ENCODE assay signal across 17 cellular contexts in the genomic region with DNA sequence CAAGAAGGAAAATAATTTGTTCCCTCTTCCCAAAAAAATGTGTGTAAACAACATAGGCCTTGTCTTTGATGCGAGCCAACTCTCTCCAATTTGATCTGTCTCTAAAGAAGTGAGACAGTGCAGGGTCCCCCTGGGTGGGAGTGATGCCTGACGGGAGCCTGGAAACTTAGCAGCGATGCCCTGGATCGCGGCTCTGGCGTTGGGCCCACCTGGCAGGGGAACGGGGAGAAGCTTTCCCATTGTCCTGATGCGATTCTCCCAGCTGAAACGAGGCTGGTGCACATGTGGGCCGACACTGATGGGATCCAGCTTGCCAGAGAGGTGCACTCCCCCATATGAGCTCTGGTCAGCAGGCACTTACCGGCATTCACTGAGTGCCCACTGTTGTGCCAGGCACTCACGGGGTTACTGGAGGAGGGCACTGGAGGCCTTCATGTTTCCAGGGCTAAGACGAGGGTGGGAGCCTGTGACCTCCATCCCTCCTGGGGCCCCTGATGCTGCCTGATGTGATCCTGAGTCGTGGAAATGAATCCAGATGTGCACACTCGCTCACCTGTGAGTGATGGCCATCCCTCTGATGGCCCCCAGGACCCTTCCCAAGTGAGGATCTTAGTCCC.
"Had no signal": no experiment of that assay in that cellular context is flagged by ENCODE, and none has a peak within 500 bp of the region (broad histone marks: within the 10 kb centered on the region; RNA-seq: fewer than 3 reads in every experiment).

No MANE protein-coding gene starts in this region.

- H3K4me1 ChIP-seq: foreskin keratinocyte, pancreas had no signal

- H3K4me3 Mint-ChIP-seq: dendritic cell treated with granulocyte-macrophage colony-stimulating factor and Interleukin-4, amounts not matched to agents 40 ng/mL and 50 ng/mL, for 4 days; immature natural killer cell; naive thymus-derived CD4-positive, alpha-beta T cell; neural crest cell had no signal

- H3K27me3 ChIP-seq: pancreas had no signal

- H3K9me3 ChIP-seq: left ventricle myocardium inferior, pancreas, stomach had no signal

- H3K27ac Mint-ChIP-seq: dendritic cell treated with granulocyte-macrophage colony-stimulating factor and Interleukin-4, amounts not matched to agents 40 ng/mL and 50 ng/mL, for 4 days; immature natural killer cell; naive thymus-derived CD4-positive, alpha-beta T cell; progenitor cell of endocrine pancreas had no signal

- H3K9me3 Mint-ChIP-seq: dendritic cell treated with granulocyte-macrophage colony-stimulating factor and Interleukin-4, amounts not matched to agents 40 ng/mL and 50 ng/mL, for 4 days; immature natural killer cell; neural crest cell had no signal

- H3K4me1 Mint-ChIP-seq: immature natural killer cell had no signal

- DNase-seq: foreskin keratinocyte; immature natural killer cell; left ventricle myocardium inferior; mesendoderm; naive thymus-derived CD4-positive, alpha-beta T cell; occipital lobe; right cardiac atrium; stimulated activated CD4-positive, alpha-beta T cell treated with anti-CD3 and anti-CD28 coated beads, Interleukin-2, amount 100 ng/mL, for 24 hours; stimulated activated CD4-positive, alpha-beta T cell treated with anti-CD3 and anti-CD28 coated beads, Interleukin-4, amount 100 ng/mL, for 4 hours; stimulated activated naive CD4-positive, alpha-beta T cell; stomach; substantia nigra; trophoblast cell had no signal

- ATAC-seq: naive thymus-derived CD4-positive, alpha-beta T cell; pancreas; right cardiac atrium had no signal

- H3K27ac ChIP-seq: foreskin keratinocyte, left ventricle myocardium inferior, pancreas, stomach had no signal

- H3K36me3 ChIP-seq: left ventricle myocardium inferior, pancreas, stomach had no signal

- H3K4me3 ChIP-seq: left ventricle myocardium inferior, pancreas, stomach had no signal

- H3K36me3 Mint-ChIP-seq: immature natural killer cell; naive thymus-derived CD4-positive, alpha-beta T cell had no signal
